Comparison of ENCODE assay signal across 8 cellular contexts in the genomic region with DNA sequence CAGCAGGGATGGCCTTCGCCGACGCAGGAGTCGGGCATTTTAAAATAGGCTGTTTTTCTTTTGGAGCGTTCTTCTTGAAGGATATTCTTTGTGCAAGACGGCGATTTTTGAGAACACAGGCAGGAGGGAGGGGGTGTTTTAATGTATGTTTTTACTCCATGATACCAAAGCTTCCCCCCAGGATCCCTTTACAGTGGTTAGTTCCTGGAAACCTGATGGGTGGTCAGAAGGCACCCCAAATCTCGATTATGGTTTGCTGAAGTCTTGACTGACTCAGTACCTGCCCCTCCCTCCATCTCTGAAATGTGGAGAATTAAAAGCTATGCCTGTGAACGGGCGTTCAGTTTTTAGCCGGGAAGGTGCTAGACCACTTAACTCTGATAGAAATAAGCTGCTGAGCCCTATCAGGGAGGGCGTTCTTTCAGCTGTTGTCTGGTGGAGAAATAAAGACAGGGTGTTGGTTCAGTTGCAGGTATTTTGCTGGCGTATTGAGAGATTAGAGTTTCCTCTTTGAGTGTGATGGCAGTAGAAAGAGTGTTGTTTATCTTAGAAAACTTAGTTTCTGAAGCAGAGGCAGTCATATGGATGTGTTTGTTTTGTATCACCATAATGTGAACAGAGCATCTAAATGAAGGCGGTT. TPM values are rescaled to one million over a fixed set of nuclear protein-coding genes. Genes with fewer than 3 reads are reported as not detected.
A peak's percentile ranks its signal among the peaks of the same experiment; 100 is the strongest.
DNase-seq lines count a peak whose midpoint lies in the region; ATAC-seq, FAIRE-seq and TF ChIP-seq lines count a peak whose summit lies in the region.

No MANE protein-coding gene starts in this region.

- H3K36me3 ChIP-seq in DND-41 (ENCODE audit: insufficient read depth, low read length): no peaks in the 10 kb centered on the region
- no peaks in the 10 kb centered on the region for H3K36me3 ChIP-seq in pancreas

- DNase-seq in DND-41: no peak
- peak; percentile 52 for DNase-seq in RWPE1 (ENCODE audit: low spot score)
- no peak for DNase-seq in epithelial cell of proximal tubule (ENCODE audit: low read depth)
- no peak for DNase-seq in pancreas
- DNase-seq in NCI-H1694 (lab: John Stamatoyannopoulos, UW): no peak
- DNase-seq in SKM-1 (lab: John Stamatoyannopoulos, UW; ENCODE audit: unreplicated experiment): no peak
- DNase-seq in GM13976 (ENCODE audit: low spot score): no peak

- intact Hi-C loops in pancreas (cut with DNase I): loop anchor here in 1 of 3 donors (10.0 kb wide), 1 partner anchor 127 kb away; no protein-coding TSS in a partner anchor

- peaks cover 31% of the 10 kb centered on the region for H3K27me3 ChIP-seq in DND-41 (ENCODE audit: insufficient read depth, low read length, poor library complexity)
- H3K27me3 ChIP-seq in pancreas: no peaks in the 10 kb centered on the region

- H3K9ac ChIP-seq in DND-41 (ENCODE audit: low read depth, low read length): no peak overlapping the region

- peaks cover 65% of the 10 kb centered on the region for H4K20me1 ChIP-seq in DND-41 (ENCODE audit: insufficient read depth, low read length)

- H3K27ac ChIP-seq in DND-41 (ENCODE audit: low read length): no peak overlapping the region
- peak overlapping the region; percentile 99 for H3K27ac ChIP-seq in RWPE1
- H3K27ac ChIP-seq in pancreas: peak overlapping the region; percentile 54 to 95 (median 92)

- CTCF ChIA-PET in RWPE1 (lab: Yijun Ruan, JAX): interaction anchor here (0.7 kb wide), 1 partner anchor 210 kb away, joined by 5 read pairs; no protein-coding TSS in a partner anchor

- no peak for FAIRE-seq in pancreas (lab: Jason Lieb, UNC)

- H3K9me3 ChIP-seq in DND-41 (ENCODE audit: insufficient read depth, low read length, severe bottlenecking): no peaks in the 10 kb centered on the region
- no peaks in the 10 kb centered on the region for H3K9me3 ChIP-seq in pancreas

- H3K79me2 ChIP-seq in DND-41 (ENCODE audit: insufficient read depth, low read length): peaks cover 73% of the 10 kb centered on the region

- peak overlapping the region; percentile 97 for H3K4me2 ChIP-seq in DND-41 (ENCODE audit: insufficient read depth, low read length)

- H2AFZ ChIP-seq in DND-41 (ENCODE audit: low read depth, low read length): no peak overlapping the region

- H3K4me1 ChIP-seq in DND-41 (ENCODE audit: insufficient read depth, low read length): peaks cover 54% of the 10 kb centered on the region
- H3K4me1 ChIP-seq in pancreas: peaks cover 0 to 16% (median 1%) of the 10 kb centered on the region in 3 donors

- ATAC-seq in DND-41 (ENCODE audit: insufficient read depth, low read depth) (no peak), pancreas (no peak), GM21390 (IDR thresholded peaks at IDR 0.05; ENCODE audit: unreplicated experiment) (no peak)

- TF ChIP-seq CTCF in DND-41 (IDR thresholded peaks at IDR 0.05; ENCODE audit: borderline replicate concordance, extremely low read depth, low read length, poor library complexity, severe bottlenecking) (no peak), RWPE1 (conservative IDR thresholded peaks at IDR 0.05; ENCODE audit: low read depth) (no peak), epithelial cell of proximal tubule (conservative IDR thresholded peaks at IDR 0.05; ENCODE audit: low read depth, low read length) (no peak), pancreas (IDR thresholded peaks at IDR 0.05) (no peak), GM13976 (IDR thresholded peaks at IDR 0.05; ENCODE audit: borderline replicate concordance, control extremely low read depth, extremely low read depth, insufficient read depth, missing control alignments) (no peak)

- POLR2A ChIA-PET in RWPE1 (lab: Yijun Ruan, JAX; ENCODE audit: low non-redundant PET): no interaction called here

- in situ Hi-C loops in GM13976 (cut with MboI; ENCODE audit: low sequenced_read_pairs, unreplicated experiment): no loop called here

- H3K4me3 ChIP-seq in DND-41 (ENCODE audit: low read depth in 1 of 2, low read length in 2 of 2): 0 out of 4 replicates have a peak overlapping the region, but pooled peaks of 1 of the 2 experiments have one; percentile 4
- peak overlapping the region; percentile 92 for H3K4me3 ChIP-seq in epithelial cell of proximal tubule (ENCODE audit: low read depth, low read length)
- H3K4me3 ChIP-seq in pancreas: peak overlapping the region; percentile 63 to 96 (median 83)

- WGBS in pancreas, 2 donors: 13 to 19% methylated on average over 14 of the region's 14 CpGs

RNA-seq across cellular contexts. Expression of a gene that starts 3.4 kb away (rescaled TPM):
- total RNA-seq in epithelial cell of proximal tubule (14.5 and 29.9 TPM in 2 replicates), pancreas (10 to 100 TPM; 29.9 to 50.3 (median 36.7) TPM)
- 1 to 10 TPM; 8.1 to 8.8 TPM for polyA plus RNA-seq in pancreas
